In genomic region chr5:142063878-142064331, GRCh38 we compare ENCODE assay signal across 9 cellular contexts. TPM values are rescaled to one million over a fixed set of nuclear protein-coding genes. Genes with fewer than 3 reads are reported as not detected.
DNase-seq lines count a peak whose midpoint lies in the region; ATAC-seq and TF ChIP-seq lines count a peak whose summit lies in the region.
"Had no signal": no experiment of that assay in that cellular context is flagged by ENCODE, and none has a peak within 500 bp of the region (broad histone marks: within the 10 kb centered on the region; RNA-seq: fewer than 3 reads in every experiment).

No MANE protein-coding gene starts in this region.

- no peak overlapping the region for H3K4me3 ChIP-seq in BLaER1 treated with 17β-estradiol and CSF1 and Interleukin-3, amounts not matched to agents 10 nM and 100 nM
- H3K4me3 ChIP-seq in ectodermal cell (ENCODE audit: insufficient read depth, low read depth, low read length) (peak overlapping the region; percentile 14), thyroid gland (replicated peaks in 1 of 3) (no peak overlapping the region)

- intact Hi-C loops in thyroid gland (cut with DNase I), result no loop called here

- H3K4me3 Mint-ChIP-seq in activated CD4-positive, alpha-beta T cell treated with anti-CD3 and anti-CD28 coated beads, Interleukin-2, amount 10 ng/mL, durations not matched to agents 7 days and 5 days, result no peak overlapping the region

- H3K36me3 Mint-ChIP-seq in activated CD4-positive, alpha-beta T cell treated with anti-CD3 and anti-CD28 coated beads, Interleukin-2, amount 10 ng/mL, durations not matched to agents 7 days and 5 days (ENCODE audit: low read depth), result no peaks in the 10 kb centered on the region

- H3K27ac ChIP-seq in BLaER1 treated with 17β-estradiol and CSF1 and Interleukin-3, amounts not matched to agents 10 nM and 100 nM, result peak overlapping the region in 9 of 11 experiments; percentile 24 to 62 (median 41); a peak in 12 of 22 replicates
- peak overlapping the region; percentile 88 for H3K27ac ChIP-seq in ectodermal cell (ENCODE audit: insufficient read depth, low read depth, low read length, poor library complexity, severe bottlenecking)
- H3K27ac ChIP-seq in thyroid gland, result peak overlapping the region in 1 of 3 donors; percentile 4
- H3K27ac ChIP-seq: epithelial cell of prostate had no signal

- peaks cover 13% of the 10 kb centered on the region for H3K4me1 Mint-ChIP-seq in activated CD4-positive, alpha-beta T cell treated with anti-CD3 and anti-CD28 coated beads, Interleukin-2, amount 10 ng/mL, durations not matched to agents 7 days and 5 days

- CTCF ChIA-PET in activated CD4-positive, alpha-beta T cell treated with anti-CD3 and anti-CD28 coated beads, Interleukin-2, amount 10 ng/mL, durations not matched to agents 7 days and 5 days (lab: Charles Lee), result interaction anchor here (1.0 to 2.5 kb wide), 7 partner anchors 10 to 372 kb away, joined by 3 to 15 read pairs (median 4); partner anchors contain the start of gene GNPDA1

- peaks cover 18 to 36% (median 30%) of the 10 kb centered on the region in 10 experiments for H3K4me1 ChIP-seq in BLaER1 treated with 17β-estradiol and CSF1 and Interleukin-3, amounts not matched to agents 10 nM and 100 nM
- H3K4me1 ChIP-seq in ectodermal cell (ENCODE audit: control insufficient read depth, insufficient read depth, low read length) (peaks cover 6% of the 10 kb centered on the region), thyroid gland (peaks cover 9 to 12% of the 10 kb centered on the region in 2 donors)

- DNase-seq in M059J (ENCODE audit: low read depth), result peak; percentile 88
- peak; percentile 42 for DNase-seq in activated CD4-positive, alpha-beta T cell treated with anti-CD3 and anti-CD28 coated beads, Interleukin-2, amount 10 ng/mL, durations not matched to agents 7 days and 5 days
- DNase-seq in mesenteric fat pad (ENCODE audit: low spot score), result peak; percentile 91
- peak; percentile 54 to 59 for DNase-seq in thyroid gland
- no peak for DNase-seq in DMS114 treated with DMSO at 0.1 percent for 48 hours (lab: John Stamatoyannopoulos, UW; ENCODE audit: unreplicated experiment)

- H3K9me3 ChIP-seq in BLaER1 treated with 17β-estradiol and CSF1 and Interleukin-3, amounts not matched to agents 10 nM and 100 nM (replicated peaks in 1 of 11), result no peaks in the 10 kb centered on the region
- H3K9me3 ChIP-seq in ectodermal cell (ENCODE audit: control insufficient read depth, low read length) (no peaks in the 10 kb centered on the region), thyroid gland (no peaks in the 10 kb centered on the region)

- no peaks in the 10 kb centered on the region for H4K20me1 ChIP-seq in BLaER1 treated with 17β-estradiol and CSF1 and Interleukin-3, amounts not matched to agents 10 nM and 100 nM

- WGBS in ectodermal cell, 2 experiments, result 13 to 17% methylated on average over 10 of the region's 10 CpGs
- 19 to 21% methylated on average over 9 to 10 of the region's 10 CpGs for WGBS in thyroid gland, 2 donors

- H3K9me3 Mint-ChIP-seq in activated CD4-positive, alpha-beta T cell treated with anti-CD3 and anti-CD28 coated beads, Interleukin-2, amount 10 ng/mL, durations not matched to agents 7 days and 5 days, result no peaks in the 10 kb centered on the region

- peak overlapping the region in 7 of 11 experiments; percentile 0 to 47 (median 27); a peak in 9 of 22 replicates for H3K9ac ChIP-seq in BLaER1 treated with 17β-estradiol and CSF1 and Interleukin-3, amounts not matched to agents 10 nM and 100 nM

- POLR2A ChIA-PET in activated CD4-positive, alpha-beta T cell treated with anti-CD3 and anti-CD28 coated beads, Interleukin-2, amount 10 ng/mL, durations not matched to agents 7 days and 5 days (lab: Charles Lee), result no interaction called here

- H3K27ac Mint-ChIP-seq in activated CD4-positive, alpha-beta T cell treated with anti-CD3 and anti-CD28 coated beads, Interleukin-2, amount 10 ng/mL, durations not matched to agents 7 days and 5 days, result peak overlapping the region; percentile 48

- H3K4me2 ChIP-seq in BLaER1 treated with 17β-estradiol and CSF1 and Interleukin-3, amounts not matched to agents 10 nM and 100 nM, result peak overlapping the region; percentile 67 to 84 (median 73)

- H3K27me3 ChIP-seq in BLaER1 treated with 17β-estradiol and CSF1 and Interleukin-3, amounts not matched to agents 10 nM and 100 nM, result no peaks in the 10 kb centered on the region
- H3K27me3 ChIP-seq in ectodermal cell (ENCODE audit: control insufficient read depth, insufficient read depth, low read length, poor library complexity, severe bottlenecking) (no peaks in the 10 kb centered on the region), thyroid gland (no peaks in the 10 kb centered on the region)

- TF ChIP-seq POLR2A in thyroid gland (IDR thresholded peaks at IDR 0.05), result no peak

- H3K27me3 Mint-ChIP-seq in activated CD4-positive, alpha-beta T cell treated with anti-CD3 and anti-CD28 coated beads, Interleukin-2, amount 10 ng/mL, durations not matched to agents 7 days and 5 days, result no peaks in the 10 kb centered on the region

- H3K36me3 ChIP-seq in BLaER1 treated with 17β-estradiol and CSF1 and Interleukin-3, amounts not matched to agents 10 nM and 100 nM, result no peaks in the 10 kb centered on the region
- H3K36me3 ChIP-seq in ectodermal cell (ENCODE audit: control insufficient read depth, insufficient read depth, low read length), result no peaks in the 10 kb centered on the region
- no peaks in the 10 kb centered on the region for H3K36me3 ChIP-seq in thyroid gland

- TF ChIP-seq CTCF in thyroid gland (IDR thresholded peaks at IDR 0.05), result no peak

- ATAC-seq in HG03159 (IDR thresholded peaks at IDR 0.05; ENCODE audit: unreplicated experiment), result no peak

RNA-seq across cellular contexts. Expression of gene NDFIP1, which starts 44.7 kb away (rescaled TPM):
- 54.8 and 83.9 TPM in 2 replicates for total RNA-seq in M059J (2014; rRNA removed; shearing (Covaris generic))
- total RNA-seq in activated CD4-positive, alpha-beta T cell treated with anti-CD3 and anti-CD28 coated beads, Interleukin-2, amount 10 ng/mL, durations not matched to agents 7 days and 5 days, result 10 to 100 TPM; 65.2 to 70.2 TPM
- polyA plus RNA-seq in ectodermal cell (2013, experiment 1 of 4), result 36.8 TPM
- 37.1 TPM for polyA plus RNA-seq in ectodermal cell (2013, experiment 2 of 4)
- polyA plus RNA-seq in ectodermal cell (2013, experiment 3 of 4), result 29.7 TPM
- polyA plus RNA-seq in ectodermal cell (2013, experiment 4 of 4), result 32.2 TPM
- 56.5 TPM for total RNA-seq in mesenteric fat pad
- total RNA-seq in thyroid gland, result 100 to 1,000 TPM; 185 to 351 (median 297) TPM

RNA-seq across cellular contexts. Expression of gene GNPDA1, which starts 51.1 kb away (rescaled TPM):
- 85.5 and 151 TPM in 2 replicates for total RNA-seq in M059J (2014; rRNA removed; shearing (Covaris generic))
- 10 to 100 TPM; 34.4 to 36.1 TPM for total RNA-seq in activated CD4-positive, alpha-beta T cell treated with anti-CD3 and anti-CD28 coated beads, Interleukin-2, amount 10 ng/mL, durations not matched to agents 7 days and 5 days
- polyA plus RNA-seq in ectodermal cell (2013, experiment 1 of 4), result 91.4 TPM
- 101 TPM for polyA plus RNA-seq in ectodermal cell (2013, experiment 2 of 4)
- polyA plus RNA-seq in ectodermal cell (2013, experiment 3 of 4), result 63.2 TPM
- 81.1 TPM for polyA plus RNA-seq in ectodermal cell (2013, experiment 4 of 4)
- total RNA-seq in mesenteric fat pad, result 36.2 TPM
- total RNA-seq in thyroid gland, result 10 to 100 TPM; 28.8 to 56.3 (median 45.8) TPM
